ENCODE assay signal across 1 cellular context in genomic region chr20:1072258-1072657, GRCh38.
TF ChIP-seq lines count a peak whose summit lies in the region.

No MANE protein-coding gene starts in this region.

TF ChIP-seq in A549, 52 proteins besides CTCF, POLR2A, EP300 and RAD21 (continued from another document):
- TF ChIP-seq, protein P1, sequence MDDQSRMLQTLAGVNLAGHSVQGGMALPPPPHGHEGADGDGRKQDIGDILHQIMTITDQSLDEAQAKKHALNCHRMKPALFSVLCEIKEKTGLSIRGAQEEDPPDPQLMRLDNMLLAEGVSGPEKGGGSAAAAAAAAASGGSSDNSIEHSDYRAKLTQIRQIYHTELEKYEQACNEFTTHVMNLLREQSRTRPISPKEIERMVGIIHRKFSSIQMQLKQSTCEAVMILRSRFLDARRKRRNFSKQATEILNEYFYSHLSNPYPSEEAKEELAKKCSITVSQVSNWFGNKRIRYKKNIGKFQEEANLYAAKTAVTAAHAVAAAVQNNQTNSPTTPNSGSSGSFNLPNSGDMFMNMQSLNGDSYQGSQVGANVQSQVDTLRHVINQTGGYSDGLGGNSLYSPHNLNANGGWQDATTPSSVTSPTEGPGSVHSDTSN (IDR thresholded peaks at IDR 0.05), result no peak
- TF ChIP-seq TFCP2L1 (CRISPR knock-in tag; IDR thresholded peaks at IDR 0.05), result no peak
TF ChIP-seq in A549: peak in this region for 0.
